8 cellular contexts compared by ENCODE assay signal in the genomic region with DNA sequence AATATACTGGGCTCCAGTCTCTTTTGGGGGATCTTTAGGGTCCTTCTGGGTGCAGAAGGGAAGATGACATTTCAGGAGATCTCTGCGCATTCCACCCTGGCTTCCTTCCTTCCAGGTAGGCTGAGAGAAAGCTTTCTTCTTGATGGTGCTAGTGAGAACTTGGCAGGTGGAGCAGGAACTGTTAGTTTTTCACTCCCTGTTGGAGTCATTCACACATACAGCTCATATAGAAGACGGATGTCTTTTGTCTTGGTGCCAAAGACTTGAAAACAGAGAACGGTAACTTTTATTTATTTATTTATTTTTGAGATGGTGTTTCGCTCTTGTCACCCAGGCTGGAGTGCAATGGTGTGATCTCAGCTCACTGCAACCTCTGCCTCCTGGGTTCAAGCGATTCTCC. TPM values are rescaled to one million over a fixed set of nuclear protein-coding genes. Genes with fewer than 3 reads are reported as not detected.
DNase-seq lines count a peak whose midpoint lies in the region; ATAC-seq and TF ChIP-seq lines count a peak whose summit lies in the region.
"Had no signal": no experiment of that assay in that cellular context is flagged by ENCODE, and none has a peak within 500 bp of the region (broad histone marks: within the 10 kb centered on the region; RNA-seq: fewer than 3 reads in every experiment).

No MANE protein-coding gene starts in this region.

- ATAC-seq in body of pancreas (no peak), HG02642 (IDR thresholded peaks at IDR 0.05; ENCODE audit: poor library complexity, unreplicated experiment) (no peak)
- no peak for ATAC-seq in naive thymus-derived CD4-positive, alpha-beta T cell

- H3K36me3 ChIP-seq in BLaER1 treated with 17β-estradiol and CSF1 and Interleukin-3, amounts not matched to agents 10 nM and 100 nM: peaks cover 0 to 19% (median 0%) of the 10 kb centered on the region in 11 experiments; a peak in 7 of 22 replicates
- H3K36me3 ChIP-seq in body of pancreas (replicated peaks in 1 of 2; ENCODE audit: insufficient read depth in 1 of 2, low read depth in 2 of 2): no peaks in the 10 kb centered on the region
- H3K36me3 ChIP-seq in naive thymus-derived CD4-positive, alpha-beta T cell (ENCODE audit: control insufficient read depth in 2 of 3, insufficient read depth in 3 of 3, low read length in 3 of 3): no peaks in the 10 kb centered on the region

- H3K27ac ChIP-seq in BLaER1 treated with 17β-estradiol and CSF1 and Interleukin-3, amounts not matched to agents 10 nM and 100 nM: peak overlapping the region in 5 of 11 experiments; percentile 16 to 56 (median 47); a peak in 7 of 22 replicates
- H3K27ac ChIP-seq in body of pancreas: peak overlapping the region; percentile 25 to 87 (median 70)
- peak overlapping the region; percentile 82 for H3K27ac ChIP-seq in naive thymus-derived CD4-positive, alpha-beta T cell (ENCODE audit: low read depth, low read length)

- peak overlapping the region in 10 of 11 experiments; percentile 37 to 86 (median 54); a peak in 10 of 22 replicates for H3K4me2 ChIP-seq in BLaER1 treated with 17β-estradiol and CSF1 and Interleukin-3, amounts not matched to agents 10 nM and 100 nM

- peak overlapping the region; percentile 26 for H3K27ac Mint-ChIP-seq in Calu3 (ENCODE audit: unreplicated experiment)
- peak overlapping the region; percentile 90 to 99 (median 97) for H3K27ac Mint-ChIP-seq in naive thymus-derived CD4-positive, alpha-beta T cell

- no peaks in the 10 kb centered on the region for H3K9me3 Mint-ChIP-seq in Calu3 (ENCODE audit: low read depth, unreplicated experiment)
- H3K9me3 Mint-ChIP-seq in naive thymus-derived CD4-positive, alpha-beta T cell: peaks cover 0 to 4% (median 0%) of the 10 kb centered on the region in 11 donors
- H3K9me3 Mint-ChIP-seq: activated T-cell treated with anti-CD3 and anti-CD28 coated beads, Interleukin-2, amount 50 U/mL, for 4 hours had no signal

- H3K4me3 Mint-ChIP-seq in Calu3 (ENCODE audit: low read depth, unreplicated experiment): no peak overlapping the region
- peak overlapping the region; percentile 22 to 77 (median 56) for H3K4me3 Mint-ChIP-seq in naive thymus-derived CD4-positive, alpha-beta T cell

- H3K4me3 ChIP-seq in BLaER1 treated with 17β-estradiol and CSF1 and Interleukin-3, amounts not matched to agents 10 nM and 100 nM: no peak overlapping the region
- no peak overlapping the region for H3K4me3 ChIP-seq in body of pancreas
- no peak overlapping the region for H3K4me3 ChIP-seq in naive thymus-derived CD4-positive, alpha-beta T cell (ENCODE audit: low read length)

- peaks cover 0 to 12% (median 0%) of the 10 kb centered on the region in 11 experiments; a peak in 2 of 22 replicates for H4K20me1 ChIP-seq in BLaER1 treated with 17β-estradiol and CSF1 and Interleukin-3, amounts not matched to agents 10 nM and 100 nM

- no peaks in the 10 kb centered on the region for H3K27me3 ChIP-seq in BLaER1 treated with 17β-estradiol and CSF1 and Interleukin-3, amounts not matched to agents 10 nM and 100 nM
- no peaks in the 10 kb centered on the region for H3K27me3 ChIP-seq in body of pancreas
- no peaks in the 10 kb centered on the region for H3K27me3 ChIP-seq in naive thymus-derived CD4-positive, alpha-beta T cell (ENCODE audit: control insufficient read depth in 2 of 2, insufficient read depth in 2 of 2, low read length in 2 of 2)

- BruUV-seq in Calu3 (replicated peaks; lab: Mats Ljungman, UMichigan): no TSS peak

- DNase-seq in Calu3: no peak
- peak in 1 of 4 donors; percentile 14 for DNase-seq in body of pancreas
- no peak for DNase-seq in naive thymus-derived CD4-positive, alpha-beta T cell
- no peak for DNase-seq in activated CD8-positive, alpha-beta memory T cell treated with anti-CD3 and anti-CD28 coated beads for 24 hours
- no peak for DNase-seq in cerebellar nuclear complex (lab: John Stamatoyannopoulos, UW)
- DNase-seq: activated T-cell treated with anti-CD3 and anti-CD28 coated beads, Interleukin-2, amount 50 U/mL, for 4 hours had no signal

- no peak overlapping the region for H3K9ac ChIP-seq in BLaER1 treated with 17β-estradiol and CSF1 and Interleukin-3, amounts not matched to agents 10 nM and 100 nM

- TF ChIP-seq CTCF in Calu3 (IDR thresholded peaks at IDR 0.05; ENCODE audit: unreplicated experiment) (no peak), body of pancreas (IDR thresholded peaks at IDR 0.05) (no peak)

- peaks cover 0 to 6% (median 0%) of the 10 kb centered on the region in 11 experiments; a peak in 1 of 22 replicates for H3K9me3 ChIP-seq in BLaER1 treated with 17β-estradiol and CSF1 and Interleukin-3, amounts not matched to agents 10 nM and 100 nM (replicated peaks in 1 of 11)
- H3K9me3 ChIP-seq in body of pancreas: no peaks in the 10 kb centered on the region
- H3K9me3 ChIP-seq in naive thymus-derived CD4-positive, alpha-beta T cell (ENCODE audit: control insufficient read depth in 2 of 3, low read length in 3 of 3): no peaks in the 10 kb centered on the region

- H3K4me1 ChIP-seq in BLaER1 treated with 17β-estradiol and CSF1 and Interleukin-3, amounts not matched to agents 10 nM and 100 nM: peaks cover 39 to 54% (median 46%) of the 10 kb centered on the region in 10 experiments
- H3K4me1 ChIP-seq in body of pancreas: peaks cover 31% of the 10 kb centered on the region
- H3K4me1 ChIP-seq in naive thymus-derived CD4-positive, alpha-beta T cell (ENCODE audit: control insufficient read depth in 2 of 2, insufficient read depth in 2 of 2, low read length in 2 of 2): peaks cover 51 to 70% of the 10 kb centered on the region in 2 donors

- POLR2A ChIA-PET in naive thymus-derived CD4-positive, alpha-beta T cell (lab: Charles Lee): interaction anchor here (0.7 to 12.9 kb wide), 6 partner anchors 16 to 53 kb away, joined by 3 to 214 read pairs (median 12); no protein-coding TSS in a partner anchor

- WGBS in body of pancreas, 2 donors: 61 to 64% methylated on average over 5 of the region's 5 CpGs

- H3K36me3 Mint-ChIP-seq in Calu3 (ENCODE audit: insufficient read depth, unreplicated experiment): no peaks in the 10 kb centered on the region
- peaks cover 0 to 15% (median 10%) of the 10 kb centered on the region in 5 donors for H3K36me3 Mint-ChIP-seq in naive thymus-derived CD4-positive, alpha-beta T cell

- CTCF ChIA-PET in Calu3 (lab: Charles Lee): interaction anchor here (0.6 to 1.4 kb wide), 4 partner anchors 14 to 101 kb away, joined by 3 to 4 read pairs (median 3); no protein-coding TSS in a partner anchor
- CTCF ChIA-PET in naive thymus-derived CD4-positive, alpha-beta T cell (lab: Charles Lee): interaction anchor here (0.9 to 4.1 kb wide), 6 partner anchors 10 to 55 kb away, joined by 3 to 20 read pairs (median 6); no protein-coding TSS in a partner anchor

- TF ChIP-seq POLR2A in body of pancreas (IDR thresholded peaks at IDR 0.05): no peak

- intact Hi-C loops in Calu3 (cut with micrococcal nuclease; ENCODE audit: unreplicated experiment): no loop called here
- intact Hi-C loops in body of pancreas (cut with DNase I): no loop called here
- intact Hi-C loops in naive thymus-derived CD4-positive, alpha-beta T cell (cut with micrococcal nuclease): loop anchor here (2.0 kb wide), 2 partner anchors 18 to 30 kb away; no protein-coding TSS in a partner anchor

- H3K27me3 Mint-ChIP-seq in Calu3 (ENCODE audit: unreplicated experiment): no peaks in the 10 kb centered on the region
- no peaks in the 10 kb centered on the region for H3K27me3 Mint-ChIP-seq in naive thymus-derived CD4-positive, alpha-beta T cell

- peaks cover 64% of the 10 kb centered on the region for H3K4me1 Mint-ChIP-seq in Calu3 (ENCODE audit: low read depth, unreplicated experiment)
- H3K4me1 Mint-ChIP-seq in naive thymus-derived CD4-positive, alpha-beta T cell: peaks cover 51 to 99% (median 85%) of the 10 kb centered on the region in 7 donors

RNA-seq across cellular contexts. Expression of a gene that starts 43.9 kb away (rescaled TPM):
- total RNA-seq in Calu3 (2022) (6.9 and 11.4 TPM in 2 replicates), body of pancreas (10 to 100 TPM; 11.9 to 17.5 TPM)
- 100 to 1,000 TPM in 2 of 5 experiments, 10 to 100 TPM in 3; 53.1 to 108 (median 99.6) TPM for total RNA-seq in naive thymus-derived CD4-positive, alpha-beta T cell
- polyA plus RNA-seq in naive thymus-derived CD4-positive, alpha-beta T cell: 100 to 1,000 TPM; 117 to 148 TPM

RNA-seq across cellular contexts. Expression of a gene that starts 54.6 kb away (rescaled TPM):
- total RNA-seq in Calu3 (2022): 77.4 and 79.2 TPM in 2 replicates
- 10 to 100 TPM; 12.2 to 14.0 TPM for total RNA-seq in body of pancreas
- total RNA-seq in naive thymus-derived CD4-positive, alpha-beta T cell: 10 to 100 TPM; 35.8 to 54.4 (median 40.5) TPM
- 10 to 100 TPM; 30.4 to 37.1 TPM for polyA plus RNA-seq in naive thymus-derived CD4-positive, alpha-beta T cell

Comparison
In these comparisons a context has a peak if more than half of its experiments do, and no peak if none do; other contexts are left out.
1. intact Hi-C loops: an anchor here in naive thymus-derived CD4-positive, alpha-beta T cell (2.0 kb wide); none called in Calu3 and body of pancreas.